31 cellular contexts compared by ENCODE assay signal in the genomic region with DNA sequence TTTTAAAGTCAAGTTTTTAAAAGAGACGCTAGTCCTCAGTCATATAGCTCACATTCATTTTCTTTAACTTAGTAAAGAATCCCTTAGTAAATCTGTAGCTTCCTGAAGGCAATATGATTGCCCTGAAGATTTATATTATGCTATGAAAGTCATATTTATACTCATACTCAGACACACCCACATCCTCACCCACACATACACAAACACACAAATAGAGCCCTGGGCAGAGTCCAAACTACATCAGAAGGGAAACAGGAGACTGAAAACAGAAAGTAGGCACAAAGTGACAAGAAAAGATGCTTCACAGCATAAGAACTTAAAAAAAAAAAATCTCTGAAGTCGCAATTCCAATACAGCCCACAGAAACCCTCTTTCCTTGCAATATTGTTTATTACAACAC.
DNase-seq lines count a peak whose midpoint lies in the region; ATAC-seq, FAIRE-seq and TF ChIP-seq lines count a peak whose summit lies in the region.
"Had no signal": no experiment of that assay in that cellular context is flagged by ENCODE, and none has a peak within 500 bp of the region (broad histone marks: within the 10 kb centered on the region; RNA-seq: fewer than 3 reads in every experiment).

No MANE protein-coding gene starts in this region.

- H2AFZ ChIP-seq in GM23338 (no peak overlapping the region), OCI-LY7 (ENCODE audit: low read length) (peak overlapping the region; percentile 43), neural progenitor cell (replicated peaks) (peak overlapping the region; percentile 15)

- BruUV-seq in OCI-LY7 (replicated peaks; lab: Mats Ljungman, UMichigan), result no TSS peak

- no peak for DNase-seq in GM23338 (ENCODE audit: low spot score)
- no peak for DNase-seq in OCI-LY7 (ENCODE audit: low spot score)
- DNase-seq in bronchial epithelial cell (ENCODE audit: low read depth), result peak; percentile 1
- no peak for DNase-seq in neural progenitor cell (ENCODE audit: low spot score)
- no peak for DNase-seq in prostate gland (ENCODE audit: low spot score)
- no peak for DNase-seq in GM10248 (ENCODE audit: extremely low spot score)
- no peak for DNase-seq in stimulated activated CD4-positive, alpha-beta T cell treated with anti-CD3 and anti-CD28 coated beads, Interleukin-2, amount 100 ng/mL, for 48 hours
- DNase-seq: 8988T; ACHN; BE2C; Calu3; CD8-positive, alpha-beta memory T cell; DMS79 treated with DMSO at 0.1 percent for 48 hours; GOT3; HFFc6; Kasumi-1; NCI-H1105 treated with DMSO at 0.1 percent for 48 hours; NCI-H146; NCI-H1930; NCI-H2107; NCI-H524; NCI-H774; NK-92 treated with Interleukin-12 subunit alpha and Interleukin-12 subunit beta, amount 100 ng/mL, for 24 hours had no signal

- peaks cover 12% of the 10 kb centered on the region; the same call in 2 of the 3 replicates for H3K4me1 Mint-ChIP-seq in GM23338
- peaks cover 11% of the 10 kb centered on the region for H3K4me1 Mint-ChIP-seq in neural progenitor cell
- H3K4me1 Mint-ChIP-seq: CD14-positive monocyte; CD8-positive, alpha-beta memory T cell had no signal

- H3F3A ChIP-seq in GM23338 (replicated peaks; ENCODE audit: low read depth) (no peaks in the 10 kb centered on the region), neural progenitor cell (ENCODE audit: low read depth) (no peaks in the 10 kb centered on the region)

- no peaks in the 10 kb centered on the region for H3K9me2 ChIP-seq in GM23338 (ENCODE audit: insufficient read depth)
- no peaks in the 10 kb centered on the region for H3K9me2 ChIP-seq in OCI-LY7 (ENCODE audit: insufficient read depth, low read length)

- H3K4me3 Mint-ChIP-seq in GM23338 (no peak overlapping the region), neural progenitor cell (no peak overlapping the region)
- H3K4me3 Mint-ChIP-seq: CD14-positive monocyte; CD8-positive, alpha-beta memory T cell; HFFc6 had no signal

- H3K27me3 ChIP-seq in GM23338 (ENCODE audit: insufficient read depth), result no peaks in the 10 kb centered on the region
- H3K27me3 ChIP-seq in bronchial epithelial cell (ENCODE audit: control insufficient read depth, insufficient read depth, low read length), result no peaks in the 10 kb centered on the region
- H3K27me3 ChIP-seq in neural progenitor cell, result no peaks in the 10 kb centered on the region
- H3K27me3 ChIP-seq in prostate gland (replicated peaks; ENCODE audit: insufficient read depth), result no peaks in the 10 kb centered on the region
- H3K27me3 ChIP-seq: BE2C, SJSA1 had no signal

- no peaks in the 10 kb centered on the region for H4K20me1 ChIP-seq in GM23338 (replicated peaks; ENCODE audit: insufficient read depth)
- H4K20me1 ChIP-seq in OCI-LY7 (ENCODE audit: insufficient read depth, low read length), result no peaks in the 10 kb centered on the region
- no peaks in the 10 kb centered on the region for H4K20me1 ChIP-seq in neural progenitor cell (ENCODE audit: low read depth)

- H3K9me3 Mint-ChIP-seq in GM23338 (no peaks in the 10 kb centered on the region; the same call in 2 of the 3 replicates), neural progenitor cell (no peaks in the 10 kb centered on the region)

- POLR2A ChIA-PET in OCI-LY7 (lab: Charles Lee), result interaction anchor here (0.6 to 0.7 kb wide), 2 partner anchors 214 to 1075 kb away, joined by 3 to 5 read pairs; no protein-coding TSS in a partner anchor
- POLR2A ChIA-PET in GM10248 (lab: Yijun Ruan, JAX), result no interaction called here

- FAIRE-seq in bronchial epithelial cell (lab: Jason Lieb, UNC), result no peak
- FAIRE-seq: GM18507, HTR-8/SVneo, K562 had no signal

- H3K27ac ChIP-seq in GM23338 (ENCODE audit: low read depth) (no peak overlapping the region), OCI-LY7 (ENCODE audit: low read depth, low read length, poor library complexity, severe bottlenecking) (no peak overlapping the region), neural progenitor cell (no peak overlapping the region), prostate gland (no peak overlapping the region)
- H3K27ac ChIP-seq: SJSA1 had no signal

- ATAC-seq in GM23338, result no peak
- ATAC-seq in GM18858 (IDR thresholded peaks at IDR 0.05; ENCODE audit: unreplicated experiment), result no peak
- ATAC-seq: K562, Right ventricle myocardium inferior had no signal

- H3K36me3 ChIP-seq in GM23338 (ENCODE audit: insufficient read depth), result no peaks in the 10 kb centered on the region
- no peaks in the 10 kb centered on the region for H3K36me3 ChIP-seq in OCI-LY7 (ENCODE audit: insufficient read depth, low read length)
- H3K36me3 ChIP-seq in bronchial epithelial cell (ENCODE audit: control insufficient read depth, insufficient read depth, low read length), result no peaks in the 10 kb centered on the region
- no peaks in the 10 kb centered on the region for H3K36me3 ChIP-seq in neural progenitor cell
- no peaks in the 10 kb centered on the region for H3K36me3 ChIP-seq in prostate gland
- H3K36me3 ChIP-seq: BE2C, HAP-1, SJSA1 had no signal

- no peak overlapping the region for H3K4me2 ChIP-seq in GM23338
- no peak overlapping the region for H3K4me2 ChIP-seq in OCI-LY7 (ENCODE audit: low read length)
- no peak overlapping the region for H3K4me2 ChIP-seq in neural progenitor cell

- H3K27ac Mint-ChIP-seq in GM23338, result peak overlapping the region; percentile 24; the same call in 1 of the 2 replicates
- H3K27ac Mint-ChIP-seq in neural progenitor cell, result no peak overlapping the region
- H3K27ac Mint-ChIP-seq: CD14-positive monocyte; CD8-positive, alpha-beta memory T cell; HFFc6 had no signal

- CTCF ChIA-PET in OCI-LY7 (lab: Charles Lee; ENCODE audit: unreplicated experiment), result no interaction called here
- CTCF ChIA-PET in GM10248 (lab: Yijun Ruan, JAX), result no interaction called here

- H3K79me2 ChIP-seq in GM23338 (replicated peaks; ENCODE audit: insufficient read depth) (no peaks in the 10 kb centered on the region), OCI-LY7 (ENCODE audit: insufficient read depth, low read depth, low read length) (no peaks in the 10 kb centered on the region), neural progenitor cell (ENCODE audit: low read depth) (no peaks in the 10 kb centered on the region)

- H3K4me3 ChIP-seq in GM23338 (no peak overlapping the region), OCI-LY7 (ENCODE audit: low read depth, low read length, poor library complexity, severe bottlenecking) (no peak overlapping the region), bronchial epithelial cell (ENCODE audit: low read depth, low read length) (no peak overlapping the region), neural progenitor cell (no peak overlapping the region), prostate gland (no peak overlapping the region)
- H3K4me3 ChIP-seq: HAP-1, K562, SJSA1 had no signal

- H3K4me1 ChIP-seq in GM23338 (ENCODE audit: insufficient read depth) (no peaks in the 10 kb centered on the region; the same call in 1 of the 2 replicates), OCI-LY7 (ENCODE audit: insufficient read depth, low read length, poor library complexity, severe bottlenecking) (peaks cover 22% of the 10 kb centered on the region), neural progenitor cell (peaks cover 5% of the 10 kb centered on the region), prostate gland (replicated peaks) (no peaks in the 10 kb centered on the region)
- H3K4me1 ChIP-seq: BE2C, SJSA1 had no signal

- H3K36me3 Mint-ChIP-seq in GM23338 (ENCODE audit: low read depth), result no peaks in the 10 kb centered on the region
- no peaks in the 10 kb centered on the region for H3K36me3 Mint-ChIP-seq in neural progenitor cell
- H3K36me3 Mint-ChIP-seq: CD14-positive monocyte; CD8-positive, alpha-beta memory T cell had no signal

- intact Hi-C loops in OCI-LY7 (cut with micrococcal nuclease; ENCODE audit: unreplicated experiment), result no loop called here
- intact Hi-C loops in prostate gland (cut with DNase I), result no loop called here

- 41% methylated on average over 2 of the region's 2 CpGs for WGBS in prostate gland

- no peaks in the 10 kb centered on the region for H3K9me3 ChIP-seq in OCI-LY7 (ENCODE audit: low read length)
- H3K9me3 ChIP-seq in neural progenitor cell (ENCODE audit: low read depth), result no peaks in the 10 kb centered on the region
- H3K9me3 ChIP-seq in prostate gland, result no peaks in the 10 kb centered on the region
- H3K9me3 ChIP-seq: BE2C, HAP-1, SJSA1 had no signal

- no peak for TF ChIP-seq CTCF in GM23338 (conservative IDR thresholded peaks at IDR 0.05; ENCODE audit: low read depth in 2 of 2)
- TF ChIP-seq CTCF in OCI-LY7 (conservative IDR thresholded peaks at IDR 0.05; ENCODE audit: low read length), result no peak
- no peak for TF ChIP-seq CTCF in bronchial epithelial cell (IDR thresholded peaks at IDR 0.05; ENCODE audit: insufficient read depth, low read length, severe bottlenecking)
- no peak for TF ChIP-seq CTCF in neural progenitor cell (IDR thresholded peaks at IDR 0.05)
- TF ChIP-seq CTCF in prostate gland (IDR thresholded peaks at IDR 0.05), result no peak
- TF ChIP-seq CTCF in GM10248 (IDR thresholded peaks at IDR 0.05; ENCODE audit: control extremely low read depth, extremely low read depth, low read depth, missing control alignments), result no peak

- no peak overlapping the region for H3K9ac ChIP-seq in neural progenitor cell

- no peak for TF ChIP-seq POLR2A in prostate gland (IDR thresholded peaks at IDR 0.05)

- H3K27me3 Mint-ChIP-seq in GM23338 (ENCODE audit: insufficient read depth, low read depth, poor library complexity) (no peaks in the 10 kb centered on the region), neural progenitor cell (ENCODE audit: insufficient read depth, low read depth) (no peaks in the 10 kb centered on the region)

TF ChIP-seq in GM23338, 12 proteins besides CTCF, POLR2A, EP300 and RAD21 (continues in another document):
- no peak for TF ChIP-seq STAT1 (IDR thresholded peaks at IDR 0.05; ENCODE audit: unreplicated experiment)
